8 cellular contexts compared by ENCODE assay signal in the genomic region with DNA sequence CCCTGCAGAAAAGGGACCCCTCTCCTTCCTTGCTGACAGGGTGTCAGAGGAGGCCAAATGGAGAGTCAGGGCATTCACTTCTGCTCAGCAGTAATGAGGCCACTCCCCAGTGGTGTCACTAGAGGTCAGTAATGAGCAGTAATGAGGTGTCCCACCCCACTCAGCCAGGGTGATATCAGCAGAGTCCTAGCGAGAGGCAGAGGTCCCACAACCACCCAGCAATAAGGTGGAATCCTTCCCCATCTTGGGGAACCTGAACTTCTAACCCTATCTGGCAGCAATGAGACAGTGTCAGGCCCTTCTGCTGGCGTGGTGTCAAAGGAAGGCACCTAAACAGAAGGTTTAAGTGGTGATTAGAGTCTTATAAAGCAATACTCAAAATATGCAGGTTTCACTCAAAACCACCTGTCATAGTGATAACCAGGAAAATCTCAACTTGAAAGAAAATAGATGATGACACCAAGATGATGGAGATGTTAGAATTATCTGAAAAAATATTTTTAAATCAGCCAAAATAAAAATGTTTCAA. TPM values are rescaled to one million over a fixed set of nuclear protein-coding genes. Genes with fewer than 3 reads are reported as not detected.
A peak's percentile ranks its signal among the peaks of the same experiment; 100 is the strongest.
DNase-seq lines count a peak whose midpoint lies in the region; ATAC-seq and TF ChIP-seq lines count a peak whose summit lies in the region.

No MANE protein-coding gene starts in this region.

- H3K9me3 ChIP-seq in OCI-LY1 (ENCODE audit: low read length): 0 out of 2 replicates have a peak, but pooled peaks cover 2% of the 10 kb centered on the region

- ATAC-seq in GM19324 (IDR thresholded peaks at IDR 0.05; ENCODE audit: low FRiP score, unreplicated experiment) (peak; percentile 92), HG03139 (IDR thresholded peaks at IDR 0.05; ENCODE audit: unreplicated experiment) (peak; percentile 94), left cardiac atrium (peak; percentile 96 to 98)

- no peak overlapping the region for H3K27ac Mint-ChIP-seq in activated naive CD4-positive, alpha-beta T cell treated with anti-CD3 and anti-CD28 coated beads, Interleukin-2, amount 10 ng/mL, durations not matched to agents 7 days and 5 days

- H3K27me3 ChIP-seq in OCI-LY1 (ENCODE audit: insufficient read depth, low read length): no peaks in the 10 kb centered on the region

- peaks cover 8% of the 10 kb centered on the region for H3K36me3 Mint-ChIP-seq in activated naive CD4-positive, alpha-beta T cell treated with anti-CD3 and anti-CD28 coated beads, Interleukin-2, amount 10 ng/mL, durations not matched to agents 7 days and 5 days

- no peaks in the 10 kb centered on the region for H3F3A ChIP-seq in OCI-LY1 (ENCODE audit: insufficient read depth, low read length)

- peaks cover 13% of the 10 kb centered on the region for H3K4me1 Mint-ChIP-seq in activated naive CD4-positive, alpha-beta T cell treated with anti-CD3 and anti-CD28 coated beads, Interleukin-2, amount 10 ng/mL, durations not matched to agents 7 days and 5 days

- no peaks in the 10 kb centered on the region for H3K79me2 ChIP-seq in OCI-LY1 (ENCODE audit: insufficient read depth, low read length)

- H3K4me1 ChIP-seq in OCI-LY1 (ENCODE audit: insufficient read depth, low read length, severe bottlenecking): no peaks in the 10 kb centered on the region

- no peak overlapping the region for H3K4me3 ChIP-seq in OCI-LY1 (ENCODE audit: low read depth, low read length, poor library complexity, severe bottlenecking)

- H3K27ac ChIP-seq in OCI-LY1 (ENCODE audit: low read depth, low read length, poor library complexity, severe bottlenecking): no peak overlapping the region

- H3K9ac ChIP-seq in OCI-LY1 (ENCODE audit: low read length): no peak overlapping the region

- DNase-seq in DMS 273 treated with DMSO at 0.1 percent for 48 hours (lab: John Stamatoyannopoulos, UW) (peak; percentile 3), left cardiac atrium (peak; percentile 55), mesenteric fat pad (ENCODE audit: low spot score) (no peak)
- peak; percentile 71 for DNase-seq in activated naive CD4-positive, alpha-beta T cell treated with anti-CD3 and anti-CD28 coated beads, Interleukin-2, amount 10 ng/mL, durations not matched to agents 7 days and 5 days
- DNase-seq in stimulated activated CD4-positive, alpha-beta T cell treated with anti-CD3 and anti-CD28 coated beads, Interleukin-15, amount 100 ng/mL, for 24 hours: peak; percentile 70

- H3K27me3 Mint-ChIP-seq in activated naive CD4-positive, alpha-beta T cell treated with anti-CD3 and anti-CD28 coated beads, Interleukin-2, amount 10 ng/mL, durations not matched to agents 7 days and 5 days: peaks cover 41% of the 10 kb centered on the region

- CTCF ChIA-PET in activated naive CD4-positive, alpha-beta T cell treated with anti-CD3 and anti-CD28 coated beads, Interleukin-2, amount 10 ng/mL, durations not matched to agents 7 days and 5 days (lab: Charles Lee): no interaction called here

- H4K20me1 ChIP-seq in OCI-LY1 (ENCODE audit: insufficient read depth, low read length): no peaks in the 10 kb centered on the region

- no peaks in the 10 kb centered on the region for H3K36me3 ChIP-seq in OCI-LY1 (ENCODE audit: insufficient read depth, low read length)

- peak; percentile 84 for TF ChIP-seq CTCF in OCI-LY1 (IDR thresholded peaks at IDR 0.05; ENCODE audit: low read length)

- H3K4me2 ChIP-seq in OCI-LY1 (ENCODE audit: low read length): no peak overlapping the region

- peaks cover 9% of the 10 kb centered on the region for H3K9me3 Mint-ChIP-seq in activated naive CD4-positive, alpha-beta T cell treated with anti-CD3 and anti-CD28 coated beads, Interleukin-2, amount 10 ng/mL, durations not matched to agents 7 days and 5 days

- H3K9me2 ChIP-seq in OCI-LY1 (ENCODE audit: low read depth, low read length): no peaks in the 10 kb centered on the region

- intact Hi-C loops in left cardiac atrium (cut with DNase I): loop anchor here in 1 of 2 donors (5.0 kb wide), 1 partner anchor 36 kb away; no protein-coding TSS in a partner anchor

- no peak overlapping the region for H3K4me3 Mint-ChIP-seq in activated naive CD4-positive, alpha-beta T cell treated with anti-CD3 and anti-CD28 coated beads, Interleukin-2, amount 10 ng/mL, durations not matched to agents 7 days and 5 days

- no peak overlapping the region for H2AFZ ChIP-seq in OCI-LY1 (ENCODE audit: low read length)

RNA-seq across cellular contexts. Expression of a gene that starts 12.9 kb away (rescaled TPM):
- under 1 TPM in 1 of 2 donors, not detected in 1; 0.09 TPM for total RNA-seq in left cardiac atrium
- total RNA-seq in mesenteric fat pad: not detected
